In the genomic region with DNA sequence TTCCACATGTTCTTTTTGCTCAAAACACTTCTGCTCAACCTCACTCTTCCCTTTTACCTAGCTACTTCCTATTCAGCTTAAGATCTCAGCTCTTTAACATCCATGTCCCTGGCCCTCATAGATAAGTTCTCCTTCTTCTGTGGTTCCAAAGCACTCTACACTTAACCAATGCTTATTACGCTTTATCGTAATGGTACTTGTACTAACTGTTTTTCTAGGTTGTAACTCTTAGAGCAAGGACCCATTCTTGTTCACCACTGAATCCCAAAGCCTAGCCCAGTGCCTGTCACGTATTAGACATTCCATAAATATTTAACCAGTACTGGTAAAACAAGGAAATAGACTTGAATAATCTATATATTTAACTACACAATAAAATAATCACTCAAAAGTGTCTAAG, we compare ENCODE assay signal across 18 cellular contexts. TPM values are rescaled to one million over a fixed set of nuclear protein-coding genes. Genes with fewer than 3 reads are reported as not detected.
A peak's percentile ranks its signal among the peaks of the same experiment; 100 is the strongest.
DNase-seq lines count a peak whose midpoint lies in the region; ATAC-seq, FAIRE-seq and TF ChIP-seq lines count a peak whose summit lies in the region.
"Had no signal": no experiment of that assay in that cellular context is flagged by ENCODE, and none has a peak within 500 bp of the region (broad histone marks: within the 10 kb centered on the region; RNA-seq: fewer than 3 reads in every experiment).

No MANE protein-coding gene starts in this region.

- H3K9me3 ChIP-seq in Caco-2 (no peaks in the 10 kb centered on the region), pancreas (no peaks in the 10 kb centered on the region)
- H3K9me3 ChIP-seq in CD8-positive, alpha-beta T cell (ENCODE audit: low read length): no peaks in the 10 kb centered on the region

- H3K4me3 ChIP-seq in Caco-2 (ENCODE audit: low read depth, low read length) (no peak overlapping the region), pancreas (no peak overlapping the region)
- H3K4me3 ChIP-seq in CD8-positive, alpha-beta T cell (ENCODE audit: low read depth, low read length): no peak overlapping the region

- 36 to 42% methylated on average over 3 of the region's 3 CpGs for WGBS in pancreas, 2 donors

- peak overlapping the region; percentile 28 to 76 (median 59) for H3K27ac ChIP-seq in pancreas
- no peak overlapping the region for H3K27ac ChIP-seq in CD8-positive, alpha-beta T cell (ENCODE audit: low read depth, low read length)

- CTCF ChIA-PET in Caco-2 (lab: Charles Lee): no interaction called here
- CTCF ChIA-PET in CD8-positive, alpha-beta T cell (lab: Charles Lee): no interaction called here

- H3K4me1 Mint-ChIP-seq in Caco-2 (ENCODE audit: low read depth, unreplicated experiment): peaks cover 29% of the 10 kb centered on the region
- peaks cover 9% of the 10 kb centered on the region for H3K4me1 Mint-ChIP-seq in CD8-positive, alpha-beta T cell (ENCODE audit: low read depth)

- H3K4me3 Mint-ChIP-seq in Caco-2 (ENCODE audit: unreplicated experiment): peak overlapping the region; percentile 44
- no peak overlapping the region for H3K4me3 Mint-ChIP-seq in CD8-positive, alpha-beta T cell
- H3K4me3 Mint-ChIP-seq: CD4-positive, alpha-beta memory T cell; effector memory CD8-positive, alpha-beta T cell; neural crest cell had no signal

- H3K9me3 Mint-ChIP-seq in Caco-2 (ENCODE audit: unreplicated experiment): no peaks in the 10 kb centered on the region
- no peaks in the 10 kb centered on the region for H3K9me3 Mint-ChIP-seq in CD8-positive, alpha-beta T cell
- H3K9me3 Mint-ChIP-seq: CD4-positive, alpha-beta memory T cell; effector memory CD8-positive, alpha-beta T cell; neural crest cell had no signal

- H3K36me3 ChIP-seq in Caco-2 (ENCODE audit: control insufficient read depth, insufficient read depth, low read length): no peaks in the 10 kb centered on the region
- no peaks in the 10 kb centered on the region for H3K36me3 ChIP-seq in pancreas
- no peaks in the 10 kb centered on the region for H3K36me3 ChIP-seq in CD8-positive, alpha-beta T cell (ENCODE audit: insufficient read depth, low read length)

- in situ Hi-C loops in KBM-7 (cut with MboI; ENCODE audit: low pct_unique_long_range_greater_than_20kb, low sequenced_read_pairs): no loop called here

- peaks cover 39% of the 10 kb centered on the region for H3K4me1 ChIP-seq in Caco-2
- H3K4me1 ChIP-seq in pancreas: peaks cover 16 to 49% (median 39%) of the 10 kb centered on the region in 3 donors
- peaks cover 4% of the 10 kb centered on the region for H3K4me1 ChIP-seq in CD8-positive, alpha-beta T cell (ENCODE audit: insufficient read depth, low read length)

- peak overlapping the region; percentile 29 for H3K27ac Mint-ChIP-seq in Caco-2 (ENCODE audit: unreplicated experiment)
- no peak overlapping the region for H3K27ac Mint-ChIP-seq in CD8-positive, alpha-beta T cell
- H3K27ac Mint-ChIP-seq: effector memory CD8-positive, alpha-beta T cell had no signal

- no peaks in the 10 kb centered on the region for H3K27me3 ChIP-seq in Caco-2 (replicated peaks; ENCODE audit: control insufficient read depth, insufficient read depth, low read length)
- no peaks in the 10 kb centered on the region for H3K27me3 ChIP-seq in pancreas
- H3K27me3 ChIP-seq in CD8-positive, alpha-beta T cell (ENCODE audit: insufficient read depth, low read length): no peaks in the 10 kb centered on the region

- H3K27me3 Mint-ChIP-seq in Caco-2 (ENCODE audit: insufficient read depth, unreplicated experiment): no peaks in the 10 kb centered on the region
- no peaks in the 10 kb centered on the region for H3K27me3 Mint-ChIP-seq in CD8-positive, alpha-beta T cell (ENCODE audit: low read depth)
- H3K27me3 Mint-ChIP-seq: CD4-positive, alpha-beta memory T cell; effector memory CD8-positive, alpha-beta T cell had no signal

- BruUV-seq in Caco-2 (replicated peaks; lab: Mats Ljungman, UMichigan): no TSS peak

- intact Hi-C loops in Caco-2 (cut with micrococcal nuclease; ENCODE audit: unreplicated experiment): loop anchor here (5.0 to 10.0 kb wide), 3 partner anchors 56 to 278 kb away; no protein-coding TSS in a partner anchor
- intact Hi-C loops in pancreas (cut with DNase I): no loop called here
- intact Hi-C loops in CD8-positive, alpha-beta T cell (cut with DNase I, micrococcal nuclease): loop anchor here (5.0 to 10.0 kb wide), 2 partner anchors 144 to 738 kb away; a partner anchor contains a TSS

- POLR2A ChIA-PET in Caco-2 (lab: Charles Lee): no interaction called here
- POLR2A ChIA-PET in CD8-positive, alpha-beta T cell (lab: Charles Lee): no interaction called here

- peak; percentile 40 to 50 (median 48) for ATAC-seq in pancreas
- ATAC-seq in CD8-positive, alpha-beta T cell: no peak
- no peak for ATAC-seq in HG03039 (IDR thresholded peaks at IDR 0.05; ENCODE audit: unreplicated experiment)
- ATAC-seq: effector memory CD8-positive, alpha-beta T cell had no signal

- DNase-seq in Caco-2 (no peak), KBM-7 (peak; percentile 20), glomerular visceral epithelial cell (ENCODE audit: extremely low spot score) (peak; percentile 33), pancreas (no peak), foreskin melanocyte (no peak), NCI-H510A (lab: John Stamatoyannopoulos, UW) (no peak)
- no peak for DNase-seq in CD8-positive, alpha-beta T cell
- DNase-seq: activated naive CD4-positive, alpha-beta T cell; activated T-cell treated with anti-CD3 and anti-CD28 coated beads for 4 hours; anterior cingulate cortex; CD4-positive, alpha-beta memory T cell; effector memory CD8-positive, alpha-beta T cell; head of caudate nucleus; NCI-H1105 treated with DMSO at 0.1 percent for 48 hours; NCI-H2171 treated with DMSO at 0.1 percent for 48 hours had no signal

- FAIRE-seq in pancreas (lab: Jason Lieb, UNC): no peak
- FAIRE-seq: H1 had no signal

- TF ChIP-seq CTCF in Caco-2 (IDR thresholded peaks at IDR 0.05; ENCODE audit: insufficient read depth in 1 of 2, low read depth in 1 of 2, low read length in 1 of 2, severe bottlenecking in 1 of 2, unreplicated experiment in 1 of 2) (no peak), pancreas (IDR thresholded peaks at IDR 0.05) (no peak)
- no peak for TF ChIP-seq CTCF in CD8-positive, alpha-beta T cell (IDR thresholded peaks at IDR 0.05)

- H3K36me3 Mint-ChIP-seq in Caco-2 (ENCODE audit: insufficient read depth, unreplicated experiment): no peaks in the 10 kb centered on the region
- H3K36me3 Mint-ChIP-seq in CD8-positive, alpha-beta T cell: no peaks in the 10 kb centered on the region

RNA-seq across cellular contexts. Expression of a gene that starts 5.3 kb away (rescaled TPM):
- total RNA-seq in Caco-2 (2022) (21.6 and 24.9 TPM in 2 replicates), pancreas (10 to 100 TPM; 25.1 to 41.9 (median 32.3) TPM)
- 1 to 10 TPM; 6.3 to 6.9 TPM for polyA plus RNA-seq in pancreas
- total RNA-seq in CD8-positive, alpha-beta T cell: 1 to 10 TPM; 3.4 to 4.2 TPM

RNA-seq across cellular contexts. Expression of a gene that starts 33.3 kb away (rescaled TPM):
- total RNA-seq in Caco-2 (2022) (23.0 TPM in 2 replicates), pancreas (10 to 100 TPM; 12.9 to 21.5 (median 15.1) TPM)
- 1 to 10 TPM; 7.2 to 7.6 TPM for polyA plus RNA-seq in pancreas
- total RNA-seq in CD8-positive, alpha-beta T cell: 10 to 100 TPM; 13.2 to 16.5 TPM

Comparison
In these comparisons a context has a peak if more than half of its experiments do, and no peak if none do; other contexts are left out.
1. DNase-seq: peak in KBM-7 (single experiment) and glomerular visceral epithelial cell (single experiment); none in Caco-2 (0 of 2), pancreas (0 of 6), CD8-positive, alpha-beta T cell (0 of 7), foreskin melanocyte (single experiment) and NCI-H510A (single experiment).
2. ATAC-seq: peak in pancreas (4 of 4); none in CD8-positive, alpha-beta T cell (single experiment) and HG03039 (single experiment).
3. intact Hi-C loops: an anchor here in Caco-2 (5.0 to 10.0 kb wide) and CD8-positive, alpha-beta T cell (5.0 to 10.0 kb wide); none called in pancreas.